9 cellular contexts compared by ENCODE assay signal in the genomic region with DNA sequence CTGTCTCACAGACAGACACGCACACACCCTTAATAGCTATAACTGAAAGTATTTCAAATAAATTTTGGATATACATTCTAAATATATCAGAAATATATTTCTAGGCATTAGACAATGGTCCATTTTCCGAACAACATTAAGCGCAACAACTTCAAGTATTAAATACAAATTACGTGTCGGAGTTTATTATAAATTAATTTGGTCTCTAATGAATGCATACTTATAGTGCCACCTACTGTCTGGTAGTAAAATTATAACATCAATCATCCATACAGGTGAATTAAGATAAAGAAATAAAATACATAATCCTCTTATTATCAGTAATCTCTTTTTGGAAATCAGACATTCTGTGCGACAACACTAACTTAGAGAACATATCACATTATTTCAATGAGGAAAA. TPM values are rescaled to one million over a fixed set of nuclear protein-coding genes. Genes with fewer than 3 reads are reported as not detected.
A peak's percentile ranks its signal among the peaks of the same experiment; 100 is the strongest.
DNase-seq lines count a peak whose midpoint lies in the region; ATAC-seq and TF ChIP-seq lines count a peak whose summit lies in the region.
"Had no signal": no experiment of that assay in that cellular context is flagged by ENCODE, and none has a peak within 500 bp of the region (broad histone marks: within the 10 kb centered on the region; RNA-seq: fewer than 3 reads in every experiment).

No MANE protein-coding gene starts in this region.

- no peak overlapping the region for H3K4me3 Mint-ChIP-seq in activated T-cell treated with anti-CD3 and anti-CD28 coated beads, Interleukin-2, amount 50 U/mL, for 4 hours

- H3K4me3 ChIP-seq in Panc1 (ENCODE audit: low read depth in 2 of 2, low read length in 2 of 2) (no peak overlapping the region), fibroblast of the aortic adventitia (ENCODE audit: low read depth, low read length) (no peak overlapping the region), transverse colon (no peak overlapping the region)

- no peak for TF ChIP-seq POLR2A in transverse colon (IDR thresholded peaks at IDR 0.05)

- POLR2A ChIA-PET in Panc1 (lab: Charles Lee): no interaction called here

- H3K36me3 Mint-ChIP-seq in activated T-cell treated with anti-CD3 and anti-CD28 coated beads, Interleukin-2, amount 50 U/mL, for 4 hours (ENCODE audit: insufficient read depth): no peaks in the 10 kb centered on the region

- H3K9me3 ChIP-seq in Panc1 (ENCODE audit: control insufficient read depth, insufficient read depth, low read depth, low read length) (no peaks in the 10 kb centered on the region), transverse colon (peaks cover 2 to 7% of the 10 kb centered on the region in 2 donors)

- in situ Hi-C loops in Panc1 (cut with HindIII; ENCODE audit: low pct_unique_long_range_greater_than_20kb, low sequenced_read_pairs) (no loop called here), transverse colon (cut with MboI; ENCODE audit: low pct_ligation_motif_present in 1 of 4, low pct_unique_long_range_greater_than_20kb in 1 of 4, low sequenced_read_pairs in 3 of 4) (loop anchor here in 1 of 4 donors (10.0 kb wide), 1 partner anchor 324 kb away; no protein-coding TSS in a partner anchor)

- no peak for TF ChIP-seq EP300 in transverse colon (IDR thresholded peaks at IDR 0.05; ENCODE audit: low read depth)

- peaks cover 3% of the 10 kb centered on the region for H3K27me3 Mint-ChIP-seq in activated T-cell treated with anti-CD3 and anti-CD28 coated beads, Interleukin-2, amount 50 U/mL, for 4 hours (ENCODE audit: low read depth)

- peak; percentile 22; the same call in 1 of the 2 replicates for TF ChIP-seq CTCF in Panc1 (IDR thresholded peaks at IDR 0.05)
- TF ChIP-seq CTCF in fibroblast of the aortic adventitia (IDR thresholded peaks at IDR 0.05; ENCODE audit: insufficient read depth, low read length): peak; percentile 19
- TF ChIP-seq CTCF in transverse colon (IDR thresholded peaks at IDR 0.05): peak; percentile 30 to 45 (median 36)

- H3K27ac ChIP-seq in Panc1 (ENCODE audit: low read length): no peak overlapping the region
- H3K27ac ChIP-seq in transverse colon: no peak overlapping the region

- no peaks in the 10 kb centered on the region for H3K4me1 ChIP-seq in Panc1 (ENCODE audit: control insufficient read depth, insufficient read depth, low read length)
- no peaks in the 10 kb centered on the region for H3K4me1 ChIP-seq in transverse colon

- peak; percentile 5 for DNase-seq in NOMO-1 treated with DMSO at 0.1 percent for 48 hours (lab: John Stamatoyannopoulos, UW; ENCODE audit: unreplicated experiment)
- DNase-seq in NOMO-1 (lab: John Stamatoyannopoulos, UW; ENCODE audit: unreplicated experiment in 2 of 2): no peak
- no peak for DNase-seq in Panc1 (ENCODE audit: low read depth, low spot score)
- peak; percentile 27 for DNase-seq in fibroblast of the aortic adventitia (ENCODE audit: low read depth)
- no peak for DNase-seq in transverse colon
- no peak for DNase-seq in activated T-cell treated with anti-CD3 and anti-CD28 coated beads, Interleukin-2, amount 50 U/mL, for 4 hours
- no peak for DNase-seq in NCI-H2029 treated with DMSO at 0.1 percent for 48 hours (lab: John Stamatoyannopoulos, UW)
- DNase-seq in AG08395 (ENCODE audit: low spot score): no peak
- DNase-seq: islet precursor cell had no signal

- H3K36me3 ChIP-seq in Panc1 (ENCODE audit: control insufficient read depth, insufficient read depth, low read length) (no peaks in the 10 kb centered on the region), transverse colon (no peaks in the 10 kb centered on the region)

- 52 to 53% methylated on average over 6 of the region's 6 CpGs for WGBS in transverse colon (ENCODE audit: low coverage in 1 of 2), 2 donors

- no peaks in the 10 kb centered on the region for H3K9me3 Mint-ChIP-seq in activated T-cell treated with anti-CD3 and anti-CD28 coated beads, Interleukin-2, amount 50 U/mL, for 4 hours

- CTCF ChIA-PET in Panc1 (lab: Charles Lee): interaction anchor here (0.6 to 1.0 kb wide), 3 partner anchors 321 to 666 kb away, joined by 3 to 7 read pairs (median 5); no protein-coding TSS in a partner anchor

- no peak for ATAC-seq in Panc1
- ATAC-seq in activated T-cell treated with anti-CD3 and anti-CD28 coated beads, Interleukin-2, amount 50 U/mL, for 4 hours: no peak

- no TSS peak for BruUV-seq in Panc1 (replicated peaks; lab: Mats Ljungman, UMichigan)

- intact Hi-C loops in Panc1 (cut with micrococcal nuclease; ENCODE audit: unreplicated experiment) (loop anchor here (2.0 kb wide), 1 partner anchor 322 kb away; no protein-coding TSS in a partner anchor), transverse colon (cut with DNase I; ENCODE audit: low total_unique reads) (loop anchor here (10.0 kb wide), 1 partner anchor 324 kb away; no protein-coding TSS in a partner anchor)

- no peaks in the 10 kb centered on the region for H3K4me1 Mint-ChIP-seq in activated T-cell treated with anti-CD3 and anti-CD28 coated beads, Interleukin-2, amount 50 U/mL, for 4 hours (ENCODE audit: low read depth)

- no peaks in the 10 kb centered on the region for H3K27me3 ChIP-seq in Panc1 (ENCODE audit: control insufficient read depth, insufficient read depth, low read length)
- H3K27me3 ChIP-seq in transverse colon: no peaks in the 10 kb centered on the region

RNA-seq across cellular contexts. Expression of a gene that starts 27.2 kb away (rescaled TPM):
- total RNA-seq in Panc1 (2021; ENCODE audit: unreplicated experiment): 24.3 TPM
- 24.1 TPM for polyA plus RNA-seq in Panc1 (2012; ENCODE audit: insufficient read length)
- 25.0 and 159 TPM in 2 replicates for total RNA-seq in fibroblast of the aortic adventitia (ENCODE audit: low replicate concordance)
- 10 to 100 TPM; 12.3 to 92.6 (median 69.0) TPM for total RNA-seq in transverse colon
- total RNA-seq in activated T-cell treated with anti-CD3 and anti-CD28 coated beads, Interleukin-2, amount 50 U/mL, for 4 hours: 10 to 100 TPM; 26.8 to 30.8 (median 27.1) TPM

Comparison
In these comparisons a context has a peak if more than half of its experiments do, and no peak if none do; other contexts are left out.
1. DNase-seq: peak in NOMO-1 treated with DMSO at 0.1 percent for 48 hours (single experiment) and fibroblast of the aortic adventitia (single experiment); none in NOMO-1 (0 of 2), Panc1 (single experiment), transverse colon (single experiment), activated T-cell treated with anti-CD3 and anti-CD28 coated beads, Interleukin-2, amount 50 U/mL, for 4 hours (single experiment), NCI-H2029 treated with DMSO at 0.1 percent for 48 hours (single experiment) and AG08395 (single experiment).
2. Peak in every context shown above with its lines, with median percentiles within 50 percentile points of each other: CTCF ChIP-seq.